13 cellular contexts compared by ENCODE assay signal in genomic region chr12:50326636-50327284, GRCh38. TPM values are rescaled to one million over a fixed set of nuclear protein-coding genes. Genes with fewer than 3 reads are reported as not detected.
A peak's percentile ranks its signal among the peaks of the same experiment; 100 is the strongest.
DNase-seq lines count a peak whose midpoint lies in the region; ATAC-seq, FAIRE-seq and TF ChIP-seq lines count a peak whose summit lies in the region.
"Had no signal": no experiment of that assay in that cellular context is flagged by ENCODE, and none has a peak within 500 bp of the region (broad histone marks: within the 10 kb centered on the region; RNA-seq: fewer than 3 reads in every experiment).

No MANE protein-coding gene starts in this region.

- no peaks in the 10 kb centered on the region for H3K9me3 Mint-ChIP-seq in natural killer cell

- CTCF ChIA-PET in A549 (lab: Yijun Ruan, JAX): interaction anchor here (0.6 to 1.6 kb wide), 4 partner anchors 30 to 151 kb away, joined by 3 to 4 read pairs (median 3); no protein-coding TSS in a partner anchor

- TF ChIP-seq CTCF in A549 (IDR thresholded peaks at IDR 0.05) (peak; percentile 11; the same call in 1 of the 3 replicates), LNCAP (IDR thresholded peaks at IDR 0.05) (peak; percentile 16; the same call in 1 of the 2 replicates), astrocyte of the cerebellum (IDR thresholded peaks at IDR 0.05; ENCODE audit: low read depth, low read length, missing control alignments) (no peak), liver (IDR thresholded peaks at IDR 0.05; ENCODE audit: low read depth, low read length, missing input control) (peak; percentile 24), natural killer cell (IDR thresholded peaks at IDR 0.05) (no peak)

- peak overlapping the region; percentile 74 for H3K4me2 ChIP-seq in A549

- intact Hi-C loops in natural killer cell (cut with micrococcal nuclease): no loop called here

- H3K27me3 Mint-ChIP-seq in natural killer cell (ENCODE audit: low read depth in 2 of 2): no peaks in the 10 kb centered on the region

- in situ Hi-C loops in astrocyte of the cerebellum (cut with HindIII; ENCODE audit: low sequenced_read_pairs): no loop called here

- no peak for TF ChIP-seq POLR2A in A549 (IDR thresholded peaks at IDR 0.05; ENCODE audit: low read length)

- ATAC-seq in A549 (peak; percentile 59 to 79), natural killer cell (no peak)

- TF ChIP-seq RAD21 in A549 (conservative IDR thresholded peaks at IDR 0.05 in 1 of 2, IDR thresholded peaks at IDR 0.05 in 1 of 2): peak; percentile 17 to 45; a peak in 3 of 5 replicates
- peak; percentile 49 to 69 for TF ChIP-seq RAD21 in liver (IDR thresholded peaks at IDR 0.05)

- POLR2A ChIA-PET in A549 (lab: Yijun Ruan, JAX): no interaction called here

- no peak overlapping the region for H3K4me3 Mint-ChIP-seq in natural killer cell

- H3K4me3 ChIP-seq in A549 (peak overlapping the region; percentile 14; the same call in 1 of the 3 replicates), astrocyte of the cerebellum (ENCODE audit: low read depth, low read length) (no peak overlapping the region), liver (ENCODE audit: low read depth in 1 of 3, low read length in 3 of 3) (no peak overlapping the region)

- no peaks in the 10 kb centered on the region for H3K9me3 ChIP-seq in A549
- no peaks in the 10 kb centered on the region for H3K9me3 ChIP-seq in liver (ENCODE audit: control insufficient read depth in 4 of 4, low read length in 3 of 4)

- TF ChIP-seq EP300 in A549 (IDR thresholded peaks at IDR 0.05): no peak

- no peaks in the 10 kb centered on the region for H3K27me3 ChIP-seq in liver (ENCODE audit: control insufficient read depth in 4 of 4, insufficient read depth in 4 of 4, low read length in 3 of 4)

- H3K4me1 ChIP-seq in A549: peaks cover 27% of the 10 kb centered on the region
- peaks cover 0 to 32% (median 16%) of the 10 kb centered on the region in 4 donors for H3K4me1 ChIP-seq in liver (ENCODE audit: control insufficient read depth in 4 of 4, insufficient read depth in 4 of 4, low read length in 3 of 4)

- H3K36me3 ChIP-seq in liver (ENCODE audit: control insufficient read depth in 4 of 4, insufficient read depth in 3 of 4, low read depth in 1 of 4, low read length in 3 of 4): no peaks in the 10 kb centered on the region

- no peak overlapping the region for H3K9ac ChIP-seq in liver (ENCODE audit: low read depth in 1 of 2, low read length in 2 of 2)

- 21% methylated on average over 4 of the region's 4 CpGs for WGBS in A549 (ENCODE audit: missing lambda C conversion rate)
- WGBS in liver: 35% methylated on average over 4 of the region's 4 CpGs

- no peak for FAIRE-seq in A549 (lab: Jason Lieb, UNC)
- FAIRE-seq: H1 had no signal

- H3K27ac Mint-ChIP-seq in natural killer cell: no peak overlapping the region

- no peaks in the 10 kb centered on the region for H3K36me3 Mint-ChIP-seq in natural killer cell

- peak overlapping the region; percentile 73 to 85 for H3K27ac ChIP-seq in A549
- H3K27ac ChIP-seq in liver (ENCODE audit: low read depth in 1 of 2, low read length in 2 of 2): peak overlapping the region; percentile 82

- DNase-seq in A549 (ENCODE audit: low read depth in 1 of 2, low spot score in 1 of 2) (peak in 1 of 2 experiments; percentile 75), astrocyte of the cerebellum (ENCODE audit: low read depth) (peak; percentile 45), GOT3 (lab: John Stamatoyannopoulos, UW) (no peak), natural killer cell (no peak), NK-92 (lab: John Stamatoyannopoulos, UW; ENCODE audit: unreplicated experiment) (no peak)
- DNase-seq in stimulated activated CD4-positive, alpha-beta T cell treated with anti-CD3 and anti-CD28 coated beads, Interleukin-15, amount 100 ng/mL, for 24 hours: no peak
- DNase-seq: activated T-cell treated with anti-CD3 and anti-CD28 coated beads, Interleukin-2, amount 50 U/mL, for 48 hours; mesendoderm; NCI-H187; stimulated activated CD4-positive, alpha-beta T cell treated with anti-CD3 and anti-CD28 coated beads, Interleukin-4, amount 100 ng/mL, for 24 hours had no signal

- H3K4me1 Mint-ChIP-seq in natural killer cell: no peaks in the 10 kb centered on the region

TF ChIP-seq in A549, 52 proteins besides CTCF, POLR2A, EP300 and RAD21 (continues in another document):
- TF ChIP-seq RARB (CRISPR knock-in tag; IDR thresholded peaks at IDR 0.05): no peak
- TF ChIP-seq ZNF302 (CRISPR knock-in tag; IDR thresholded peaks at IDR 0.05): no peak
- no peak for TF ChIP-seq FOXS1 (CRISPR knock-in tag; IDR thresholded peaks at IDR 0.05)
- no peak; the same call in 1 of the 2 replicates for TF ChIP-seq FOSL2 (IDR thresholded peaks at IDR 0.05)
- TF ChIP-seq FOSL2 (CRISPR knock-in tag; IDR thresholded peaks at IDR 0.05): no peak; the same call in 1 of the 2 replicates
- no peak for TF ChIP-seq NPAS2 (CRISPR knock-in tag; IDR thresholded peaks at IDR 0.05; ENCODE audit: borderline replicate concordance)
- no peak for TF ChIP-seq HOXA7 (CRISPR knock-in tag; IDR thresholded peaks at IDR 0.05)
- no peak for TF ChIP-seq GATA3 (IDR thresholded peaks at IDR 0.05; ENCODE audit: borderline replicate concordance)
- 0 out of 2 replicates have a peak, but pooled peaks have one; percentile 12 for TF ChIP-seq JUNB (IDR thresholded peaks at IDR 0.05)
- no peak for TF ChIP-seq E2F6 (IDR thresholded peaks at IDR 0.05; ENCODE audit: borderline replicate concordance, low read depth)
- no peak for TF ChIP-seq BHLHE40 (IDR thresholded peaks at IDR 0.05; ENCODE audit: low read depth, low read length)
- no peak for TF ChIP-seq HES2 (IDR thresholded peaks at IDR 0.05)
- no peak for TF ChIP-seq NFE2L2 (conservative IDR thresholded peaks at IDR 0.05; ENCODE audit: low read length)
- TF ChIP-seq CBX2 (IDR thresholded peaks at IDR 0.05; ENCODE audit: borderline replicate concordance, low read depth): no peak
- TF ChIP-seq HOXB13 (CRISPR knock-in tag; IDR thresholded peaks at IDR 0.05; ENCODE audit: low read depth): no peak

TF ChIP-seq in liver, 16 proteins besides CTCF, POLR2A, EP300 and RAD21 (continues in another document):
- TF ChIP-seq ZBTB33 (IDR thresholded peaks at IDR 0.05) (no peak), MAX (IDR thresholded peaks at IDR 0.05) (peak; percentile 16), NR2F2 (IDR thresholded peaks at IDR 0.05) (no peak), YY1 (IDR thresholded peaks at IDR 0.05) (no peak), SP1 (IDR thresholded peaks at IDR 0.05) (no peak), FOXA1 (IDR thresholded peaks at IDR 0.05) (no peak), EGR1 (IDR thresholded peaks at IDR 0.05; ENCODE audit: low read depth in 2 of 2) (no peak), FOXA2 (IDR thresholded peaks at IDR 0.05) (peak; percentile 71), HNF4G (IDR thresholded peaks at IDR 0.05) (peak; percentile 39), HNF4A (conservative IDR thresholded peaks at IDR 0.05) (peak; percentile 77 to 81), GABPA (IDR thresholded peaks at IDR 0.05 in 1 of 2, conservative IDR thresholded peaks at IDR 0.05 in 1 of 2) (no peak), REST (IDR thresholded peaks at IDR 0.05) (no peak), JUND (IDR thresholded peaks at IDR 0.05) (peak; percentile 19 to 35)

RNA-seq across cellular contexts. Expression of gene LIMA1, which starts 43.4 kb away (rescaled TPM):
- polyA plus RNA-seq in A549 (2011; rRNA removed) (21.4 and 23.4 TPM in 2 replicates), A549 (2017; fragmentation: RNase III; extraction: RNeasy Plus Mini Kit Qiagen cat#74134 plus additional on column Dnase treatment) (9.0 to 12.0 TPM (median 10.1 TPM) in 3 replicates), liver (10 to 100 TPM in 1 of 2 donors, 1 to 10 TPM in 1; 8.1 to 14.0 TPM)
- polyA plus RNA-seq in A549 (2012; cell fraction: cytosol; rRNA removed): 3.5 TPM in 2 replicates
- polyA plus RNA-seq in A549 (2012; cell fraction: nucleus; rRNA removed): 3.3 and 5.4 TPM in 2 replicates
- polyA minus RNA-seq in A549 (2011; rRNA and poly(A)+ RNA removed): 27.3 and 29.3 TPM in 2 replicates
- total RNA-seq in liver (10 to 100 TPM; 13.0 to 17.5 TPM), natural killer cell (10 to 100 TPM; 12.0 to 16.2 (median 13.7) TPM)

Comparison
In these comparisons a context has a peak if more than half of its experiments do, and no peak if none do; other contexts are left out.
1. ATAC-seq: peak in A549 (2 of 2); none in natural killer cell (0 of 3).
2. CTCF ChIP-seq: peak in A549 (single experiment), LNCAP (single experiment) and liver (single experiment); none in astrocyte of the cerebellum (single experiment) and natural killer cell (single experiment).